In genomic region chr4:165426769-165427168, GRCh38 we compare ENCODE assay signal across 24 cellular contexts. TPM values are rescaled to one million over a fixed set of nuclear protein-coding genes. Genes with fewer than 3 reads are reported as not detected.
"Had no signal": no experiment of that assay in that cellular context is flagged by ENCODE, and none has a peak within 500 bp of the region (broad histone marks: within the 10 kb centered on the region; RNA-seq: fewer than 3 reads in every experiment).

No MANE protein-coding gene starts in this region.

- H3K4me2 ChIP-seq: PC-9 had no signal

- ATAC-seq: activated CD8-positive, alpha-beta T cell treated with anti-CD3 and anti-CD28 coated beads, Interleukin-2, amount 10 ng/mL, durations not matched to agents 7 days and 5 days; WTC11 had no signal

- H3K27me3 ChIP-seq: cardiac muscle cell, colonic mucosa, MG63 had no signal

- H3K4me3 ChIP-seq: cardiac muscle cell, colonic mucosa, MG63, PC-9 had no signal

- H3K4me1 ChIP-seq: colonic mucosa had no signal

- DNase-seq: activated CD4-positive, alpha-beta T cell treated with anti-CD3 and anti-CD28 coated beads for 48 hours; activated CD4-positive, alpha-beta T cell treated with anti-CD3 and anti-CD28 coated beads, Interleukin-2, amount 50 U/mL, for 4 hours; activated CD4-positive, CD25-positive, alpha-beta regulatory T cell treated with anti-CD3 and anti-CD28 coated beads, Interleukin-2, amount 50 U/mL, for 72 hours; activated CD8-positive, alpha-beta memory T cell treated with anti-CD3 and anti-CD28 coated beads, Interleukin-2, amount 50 U/mL, for 48 hours; activated CD8-positive, alpha-beta T cell treated with anti-CD3 and anti-CD28 coated beads, Interleukin-2, amount 10 ng/mL, durations not matched to agents 7 days and 5 days; activated effector memory CD4-positive, alpha-beta T cell treated with Interleukin-2 at 50 U/mL for 16 hours; activated naive CD4-positive, alpha-beta T cell; activated T-cell treated with anti-CD3 and anti-CD28 coated beads, Interleukin-2, amount 50 U/mL, for 1 hour; amygdala; colonic mucosa; MG63; MV-4-11; NCI-H1105 treated with DMSO at 0.1 percent for 48 hours; NCI-H1436 treated with DMSO at 0.1 percent for 48 hours; NCI-H187; NCI-H2081; NCI-H446; NCI-H524; PC-9; SHP77 treated with DMSO at 0.1 percent for 48 hours; T-helper 9 cell had no signal

- FAIRE-seq: astrocyte had no signal

- H2AFZ ChIP-seq: PC-9 had no signal

- H3K36me3 ChIP-seq: cardiac muscle cell, colonic mucosa, MG63 had no signal

- H3K9me3 ChIP-seq: colonic mucosa, MG63 had no signal

- H3K27ac ChIP-seq: cardiac muscle cell, colonic mucosa, PC-9 had no signal

RNA-seq across cellular contexts. Expression of gene CPE, which starts 48.0 kb away (rescaled TPM):
- total RNA-seq: activated CD8-positive, alpha-beta T cell treated with anti-CD3 and anti-CD28 coated beads, Interleukin-2, amount 10 ng/mL, durations not matched to agents 7 days and 5 days had no signal
